24 cellular contexts compared by ENCODE assay signal in genomic region chr13:112737329-112737728, GRCh38.
"Had no signal": no experiment of that assay in that cellular context is flagged by ENCODE, and none has a peak within 500 bp of the region (broad histone marks: within the 10 kb centered on the region; RNA-seq: fewer than 3 reads in every experiment).

No MANE protein-coding gene starts in this region.

- H3K4me3 Mint-ChIP-seq: brain; dendritic cell treated with granulocyte-macrophage colony-stimulating factor and Interleukin-4, amounts not matched to agents 40 ng/mL and 50 ng/mL, for 4 days; immature natural killer cell; naive thymus-derived CD8-positive, alpha-beta T cell; stimulated activated memory B cell treated with anti-CD40 and anti-IgM and Interleukin-4, amounts not matched to agents 10 μg/mL and 1 μg/mL and 100 μg/mL, for 72 hours; T-cell; T-helper 2 cell treated with Interferon-gamma antibody and Interleukin-4, amounts not matched to agents 5 μg/mL and 100 μg/mL, for 36 hours had no signal

- H3K4me3 ChIP-seq: left lung, lung, right lobe of liver, skin epidermis, thoracic aorta, upper lobe of left lung had no signal

- H3K27me3 ChIP-seq: foreskin keratinocyte, left lung, right lobe of liver, upper lobe of left lung had no signal

- H3K27ac ChIP-seq: foreskin keratinocyte, left lung, parathyroid adenoma, right lobe of liver, skin epidermis, thoracic aorta, upper lobe of left lung, WERI-Rb-1 had no signal

- ATAC-seq: activated naive CD4-positive, alpha-beta T cell treated with anti-CD3 and anti-CD28 coated beads, Interleukin-2, amount 50 U/mL, for 72 hours; foreskin keratinocyte; left lung; naive thymus-derived CD8-positive, alpha-beta T cell; right lobe of liver; stimulated activated memory B cell treated with anti-CD40 and anti-IgM and Interleukin-4, amounts not matched to agents 10 μg/mL and 1 μg/mL and 100 μg/mL, for 72 hours; T-cell had no signal

- H3K9me3 ChIP-seq: left lung, right lobe of liver, thoracic aorta, upper lobe of left lung had no signal

- H3K4me1 ChIP-seq: foreskin keratinocyte, right lobe of liver had no signal

- H3K9me3 Mint-ChIP-seq: activated naive CD4-positive, alpha-beta T cell treated with anti-CD3 and anti-CD28 coated beads, Interleukin-2, amount 50 U/mL, for 72 hours; brain; dendritic cell treated with granulocyte-macrophage colony-stimulating factor and Interleukin-4, amounts not matched to agents 40 ng/mL and 50 ng/mL, for 4 days; immature natural killer cell; naive thymus-derived CD8-positive, alpha-beta T cell; stimulated activated memory B cell treated with anti-CD40 and anti-IgM and Interleukin-4, amounts not matched to agents 10 μg/mL and 1 μg/mL and 100 μg/mL, for 72 hours; T-cell; T-helper 2 cell treated with Interferon-gamma antibody and Interleukin-4, amounts not matched to agents 5 μg/mL and 100 μg/mL, for 36 hours had no signal

- H3K27me3 Mint-ChIP-seq: dendritic cell treated with granulocyte-macrophage colony-stimulating factor and Interleukin-4, amounts not matched to agents 40 ng/mL and 50 ng/mL, for 4 days; naive thymus-derived CD8-positive, alpha-beta T cell; stimulated activated memory B cell treated with anti-CD40 and anti-IgM and Interleukin-4, amounts not matched to agents 10 μg/mL and 1 μg/mL and 100 μg/mL, for 72 hours; T-cell had no signal

- H3K27ac Mint-ChIP-seq: dendritic cell treated with granulocyte-macrophage colony-stimulating factor and Interleukin-4, amounts not matched to agents 40 ng/mL and 50 ng/mL, for 4 days; immature natural killer cell; naive thymus-derived CD8-positive, alpha-beta T cell; stimulated activated memory B cell treated with anti-CD40 and anti-IgM and Interleukin-4, amounts not matched to agents 10 μg/mL and 1 μg/mL and 100 μg/mL, for 72 hours; T-cell; T-helper 2 cell treated with Interferon-gamma antibody and Interleukin-4, amounts not matched to agents 5 μg/mL and 100 μg/mL, for 36 hours had no signal

- H3K36me3 ChIP-seq: right lobe of liver, thoracic aorta, upper lobe of left lung, WERI-Rb-1 had no signal

- DNase-seq: activated CD4-positive, alpha-beta T cell treated with anti-CD3 and anti-CD28 coated beads for 1 hour; activated CD8-positive, alpha-beta memory T cell treated with anti-CD3 and anti-CD28 coated beads for 24 hours; activated CD8-positive, alpha-beta memory T cell treated with anti-CD3 and anti-CD28 coated beads, Interleukin-2, amount 50 U/mL, for 4 hours; activated gamma-delta T cell; activated T-cell treated with anti-CD3 and anti-CD28 coated beads, Interleukin-2, amount 50 U/mL, for 48 hours; effector CD4-positive, alpha-beta T cell; foreskin keratinocyte; immature natural killer cell; left lung; naive thymus-derived CD8-positive, alpha-beta T cell; right lobe of liver; stimulated activated CD4-positive, alpha-beta T cell treated with anti-CD3 and anti-CD28 coated beads, Interleukin-2, amount 100 ng/mL, for 24 hours; T-cell; WERI-Rb-1 had no signal

- H3K36me3 Mint-ChIP-seq: activated naive CD4-positive, alpha-beta T cell treated with anti-CD3 and anti-CD28 coated beads, Interleukin-2, amount 50 U/mL, for 72 hours; brain; immature natural killer cell had no signal
